In genomic region chr5:172564187-172564586, GRCh38 we compare ENCODE assay signal across 14 cellular contexts.
DNase-seq lines count a peak whose midpoint lies in the region; ATAC-seq and TF ChIP-seq lines count a peak whose summit lies in the region.
"Had no signal": no experiment of that assay in that cellular context is flagged by ENCODE, and none has a peak within 500 bp of the region (broad histone marks: within the 10 kb centered on the region; RNA-seq: fewer than 3 reads in every experiment).

No MANE protein-coding gene starts in this region.

- no peak overlapping the region for H3K4me3 ChIP-seq in Caco-2 (ENCODE audit: low read depth, low read length)
- no peak overlapping the region for H3K4me3 ChIP-seq in left lung
- H3K4me3 ChIP-seq in SJCRH30, result no peak overlapping the region
- H3K4me3 ChIP-seq: ovary had no signal

- DNase-seq in Caco-2 (peak; percentile 57 to 61), NCI-H146 (lab: John Stamatoyannopoulos, UW) (peak; percentile 96), NCI-H69 (lab: John Stamatoyannopoulos, UW) (peak; percentile 94), left lung (no peak), SJCRH30 (no peak), cerebellar nuclear complex (lab: John Stamatoyannopoulos, UW) (no peak), NCI-H2227 treated with DMSO at 0.1 percent for 48 hours (lab: John Stamatoyannopoulos, UW) (no peak)
- DNase-seq: activated CD4-positive, alpha-beta T cell treated with anti-CD3 and anti-CD28 coated beads for 36 hours; activated T-cell treated with anti-CD3 and anti-CD28 coated beads, Interleukin-2, amount 50 U/mL, for 48 hours; IMR-90; midbrain; NCI-H1048 had no signal

- peaks cover 17% of the 10 kb centered on the region for H3K4me1 Mint-ChIP-seq in Caco-2 (ENCODE audit: low read depth, unreplicated experiment)
- H3K4me1 Mint-ChIP-seq: activated CD4-positive, alpha-beta T cell treated with anti-CD3 and anti-CD28 coated beads for 36 hours had no signal

- H3K27ac ChIP-seq in left lung (no peak overlapping the region), SJCRH30 (no peak overlapping the region)
- H3K27ac ChIP-seq: ovary had no signal

- BruUV-seq in Caco-2 (replicated peaks; lab: Mats Ljungman, UMichigan), result no TSS peak

- H3K27me3 Mint-ChIP-seq in Caco-2 (ENCODE audit: insufficient read depth, unreplicated experiment), result no peaks in the 10 kb centered on the region

- H3K27me3 ChIP-seq in Caco-2 (replicated peaks; ENCODE audit: control insufficient read depth, insufficient read depth, low read length), result no peaks in the 10 kb centered on the region
- H3K27me3 ChIP-seq in left lung, result no peaks in the 10 kb centered on the region
- no peaks in the 10 kb centered on the region for H3K27me3 ChIP-seq in SJCRH30
- H3K27me3 ChIP-seq: ovary had no signal

- CTCF ChIA-PET in Caco-2 (lab: Charles Lee), result interaction anchor here (0.5 kb wide), 1 partner anchor 129 kb away, joined by 3 read pairs; no protein-coding TSS in a partner anchor

- ATAC-seq in left lung, result peak; percentile 96
- ATAC-seq in HG03378 (IDR thresholded peaks at IDR 0.05; ENCODE audit: unreplicated experiment), result no peak
- ATAC-seq: activated CD4-positive, alpha-beta T cell treated with anti-CD3 and anti-CD28 coated beads for 36 hours had no signal

- no peaks in the 10 kb centered on the region for H3K36me3 Mint-ChIP-seq in Caco-2 (ENCODE audit: insufficient read depth, unreplicated experiment)

- H3K9me3 ChIP-seq in Caco-2 (no peaks in the 10 kb centered on the region), left lung (no peaks in the 10 kb centered on the region), SJCRH30 (replicated peaks) (no peaks in the 10 kb centered on the region)
- H3K9me3 ChIP-seq: ovary had no signal

- intact Hi-C loops in Caco-2 (cut with micrococcal nuclease; ENCODE audit: unreplicated experiment) (no loop called here), left lung (cut with DNase I) (no loop called here)

- H3K4me1 ChIP-seq in Caco-2 (peaks cover 13% of the 10 kb centered on the region), left lung (no peaks in the 10 kb centered on the region), SJCRH30 (peaks cover 3% of the 10 kb centered on the region)

- TF ChIP-seq CTCF in Caco-2 (IDR thresholded peaks at IDR 0.05; ENCODE audit: insufficient read depth in 1 of 2, low read depth in 1 of 2, low read length in 1 of 2, severe bottlenecking in 1 of 2, unreplicated experiment in 1 of 2) (no peak), left lung (IDR thresholded peaks at IDR 0.05) (no peak)

- no peaks in the 10 kb centered on the region for H3K9me3 Mint-ChIP-seq in Caco-2 (ENCODE audit: unreplicated experiment)

- H3K4me3 Mint-ChIP-seq in Caco-2 (ENCODE audit: unreplicated experiment), result peak overlapping the region; percentile 43
- H3K4me3 Mint-ChIP-seq: activated CD4-positive, alpha-beta T cell treated with anti-CD3 and anti-CD28 coated beads for 36 hours had no signal

- no peak overlapping the region for H3K27ac Mint-ChIP-seq in Caco-2 (ENCODE audit: unreplicated experiment)
- H3K27ac Mint-ChIP-seq: activated CD4-positive, alpha-beta T cell treated with anti-CD3 and anti-CD28 coated beads for 36 hours had no signal

- POLR2A ChIA-PET in Caco-2 (lab: Charles Lee), result no interaction called here

- H3K36me3 ChIP-seq in Caco-2 (ENCODE audit: control insufficient read depth, insufficient read depth, low read length), result no peaks in the 10 kb centered on the region
- no peaks in the 10 kb centered on the region for H3K36me3 ChIP-seq in left lung
- H3K36me3 ChIP-seq in SJCRH30, result no peaks in the 10 kb centered on the region
- H3K36me3 ChIP-seq: ovary had no signal

Comparison
In these comparisons a context has a peak if more than half of its experiments do, and no peak if none do; other contexts are left out.
1. DNase-seq: peak in Caco-2 (2 of 2), NCI-H146 (single experiment) and NCI-H69 (single experiment); none in left lung (0 of 2), SJCRH30 (0 of 2), cerebellar nuclear complex (0 of 2) and NCI-H2227 treated with DMSO at 0.1 percent for 48 hours (single experiment).